In genomic region chr16:30166202-30166902, GRCh38 we compare ENCODE assay signal across 9 cellular contexts. TPM values are rescaled to one million over a fixed set of nuclear protein-coding genes. Genes with fewer than 3 reads are reported as not detected.
DNase-seq lines count a peak whose midpoint lies in the region; ATAC-seq lines count a peak whose summit lies in the region.
"Had no signal": no experiment of that assay in that cellular context is flagged by ENCODE, and none has a peak within 500 bp of the region (broad histone marks: within the 10 kb centered on the region; RNA-seq: fewer than 3 reads in every experiment).

No MANE protein-coding gene starts in this region.

- no peak overlapping the region for H3K4me3 Mint-ChIP-seq in activated T-cell treated with anti-CD3 and anti-CD28 coated beads, Interleukin-2, amount 50 U/mL, for 24 hours
- no peak overlapping the region for H3K4me3 Mint-ChIP-seq in activated T-helper 2 cell treated with anti-CD3 and anti-CD28 coated beads, Interferon-gamma antibody, Interleukin-2, Interleukin-4, amounts not matched to agents 10 μg/mL and 5 μg/mL and 100 μg/mL, durations not matched to agents 14 hours and 24 hours and 36 hours (ENCODE audit: low read depth)
- H3K4me3 Mint-ChIP-seq in stimulated activated naive B cell treated with anti-CD40 and anti-IgM and Interleukin-4, amounts not matched to agents 10 μg/mL and 1 μg/mL and 100 μg/mL, for 72 hours: peak overlapping the region in 1 of 2 donors; percentile 47
- H3K4me3 Mint-ChIP-seq: activated T-cell treated with anti-CD3 and anti-CD28 coated beads, Interleukin-2, amount 50 U/mL, for 4 hours had no signal

- H3K27ac ChIP-seq in KOPT-K1 (ENCODE audit: low read depth, low read length, poor library complexity, severe bottlenecking): peak overlapping the region; percentile 25

- DNase-seq in activated T-cell treated with anti-CD3 and anti-CD28 coated beads, Interleukin-2, amount 50 U/mL, for 24 hours: no peak
- no peak for DNase-seq in activated T-cell treated with anti-CD3 and anti-CD28 coated beads, Interleukin-2, amount 50 U/mL, for 48 hours
- no peak for DNase-seq in activated T-helper 2 cell treated with anti-CD3 and anti-CD28 coated beads, Interferon-gamma antibody, Interleukin-2, Interleukin-4, amounts not matched to agents 10 μg/mL and 5 μg/mL and 100 μg/mL, durations not matched to agents 14 hours and 24 hours and 36 hours (ENCODE audit: low spot score)
- DNase-seq in stimulated activated naive B cell treated with anti-CD40 and anti-IgM and Interleukin-4, amounts not matched to agents 10 μg/mL and 1 μg/mL and 100 μg/mL, for 72 hours: peak; percentile 42
- DNase-seq in NCI-H345 treated with DMSO at 0.1 percent for 48 hours (lab: John Stamatoyannopoulos, UW; ENCODE audit: unreplicated experiment) (no peak), NCI-H2107 (lab: John Stamatoyannopoulos, UW) (no peak), AG20443 (ENCODE audit: low spot score) (no peak)
- DNase-seq: activated T-cell treated with anti-CD3 and anti-CD28 coated beads, Interleukin-2, amount 50 U/mL, for 4 hours had no signal

- peak overlapping the region; percentile 48 for H3K27ac Mint-ChIP-seq in activated T-cell treated with anti-CD3 and anti-CD28 coated beads, Interleukin-2, amount 50 U/mL, for 24 hours
- H3K27ac Mint-ChIP-seq in activated T-helper 2 cell treated with anti-CD3 and anti-CD28 coated beads, Interferon-gamma antibody, Interleukin-2, Interleukin-4, amounts not matched to agents 10 μg/mL and 5 μg/mL and 100 μg/mL, durations not matched to agents 14 hours and 24 hours and 36 hours: peak overlapping the region; percentile 15
- H3K27ac Mint-ChIP-seq in stimulated activated naive B cell treated with anti-CD40 and anti-IgM and Interleukin-4, amounts not matched to agents 10 μg/mL and 1 μg/mL and 100 μg/mL, for 72 hours: peak overlapping the region; percentile 83

- no peaks in the 10 kb centered on the region for H3K36me3 ChIP-seq in KOPT-K1 (ENCODE audit: insufficient read depth, low read length)

- H3K9me3 ChIP-seq in KOPT-K1 (ENCODE audit: insufficient read depth, low read length, poor library complexity, severe bottlenecking): no peaks in the 10 kb centered on the region

- no peaks in the 10 kb centered on the region for H3K9me3 Mint-ChIP-seq in activated T-cell treated with anti-CD3 and anti-CD28 coated beads, Interleukin-2, amount 50 U/mL, for 24 hours
- no peaks in the 10 kb centered on the region for H3K9me3 Mint-ChIP-seq in activated T-helper 2 cell treated with anti-CD3 and anti-CD28 coated beads, Interferon-gamma antibody, Interleukin-2, Interleukin-4, amounts not matched to agents 10 μg/mL and 5 μg/mL and 100 μg/mL, durations not matched to agents 14 hours and 24 hours and 36 hours
- H3K9me3 Mint-ChIP-seq in stimulated activated naive B cell treated with anti-CD40 and anti-IgM and Interleukin-4, amounts not matched to agents 10 μg/mL and 1 μg/mL and 100 μg/mL, for 72 hours: peaks cover 3 to 6% of the 10 kb centered on the region in 2 donors
- H3K9me3 Mint-ChIP-seq: activated T-cell treated with anti-CD3 and anti-CD28 coated beads, Interleukin-2, amount 50 U/mL, for 4 hours had no signal

- H3K4me1 Mint-ChIP-seq in activated T-cell treated with anti-CD3 and anti-CD28 coated beads, Interleukin-2, amount 50 U/mL, for 24 hours (ENCODE audit: low read depth): peaks cover 23% of the 10 kb centered on the region
- H3K4me1 Mint-ChIP-seq in activated T-helper 2 cell treated with anti-CD3 and anti-CD28 coated beads, Interferon-gamma antibody, Interleukin-2, Interleukin-4, amounts not matched to agents 10 μg/mL and 5 μg/mL and 100 μg/mL, durations not matched to agents 14 hours and 24 hours and 36 hours (ENCODE audit: low read depth): peaks cover 20% of the 10 kb centered on the region
- peaks cover 19 to 31% of the 10 kb centered on the region in 2 donors for H3K4me1 Mint-ChIP-seq in stimulated activated naive B cell treated with anti-CD40 and anti-IgM and Interleukin-4, amounts not matched to agents 10 μg/mL and 1 μg/mL and 100 μg/mL, for 72 hours

- H3K36me3 Mint-ChIP-seq in activated T-cell treated with anti-CD3 and anti-CD28 coated beads, Interleukin-2, amount 50 U/mL, for 24 hours (ENCODE audit: low read depth): no peaks in the 10 kb centered on the region
- no peaks in the 10 kb centered on the region for H3K36me3 Mint-ChIP-seq in activated T-helper 2 cell treated with anti-CD3 and anti-CD28 coated beads, Interferon-gamma antibody, Interleukin-2, Interleukin-4, amounts not matched to agents 10 μg/mL and 5 μg/mL and 100 μg/mL, durations not matched to agents 14 hours and 24 hours and 36 hours (ENCODE audit: low read depth)
- no peaks in the 10 kb centered on the region for H3K36me3 Mint-ChIP-seq in stimulated activated naive B cell treated with anti-CD40 and anti-IgM and Interleukin-4, amounts not matched to agents 10 μg/mL and 1 μg/mL and 100 μg/mL, for 72 hours

- intact Hi-C loops in activated T-helper 2 cell treated with anti-CD3 and anti-CD28 coated beads, Interferon-gamma antibody, Interleukin-2, Interleukin-4, amounts not matched to agents 10 μg/mL and 5 μg/mL and 100 μg/mL, durations not matched to agents 14 hours and 24 hours and 36 hours (cut with micrococcal nuclease): no loop called here

- ATAC-seq in stimulated activated naive B cell treated with anti-CD40 and anti-IgM and Interleukin-4, amounts not matched to agents 10 μg/mL and 1 μg/mL and 100 μg/mL, for 72 hours (replicated peaks): peak; percentile 100
- ATAC-seq: activated T-cell treated with anti-CD3 and anti-CD28 coated beads, Interleukin-2, amount 50 U/mL, for 4 hours had no signal

- H3K27me3 Mint-ChIP-seq in activated T-cell treated with anti-CD3 and anti-CD28 coated beads, Interleukin-2, amount 50 U/mL, for 24 hours: no peaks in the 10 kb centered on the region
- H3K27me3 Mint-ChIP-seq in activated T-helper 2 cell treated with anti-CD3 and anti-CD28 coated beads, Interferon-gamma antibody, Interleukin-2, Interleukin-4, amounts not matched to agents 10 μg/mL and 5 μg/mL and 100 μg/mL, durations not matched to agents 14 hours and 24 hours and 36 hours (ENCODE audit: low read depth): no peaks in the 10 kb centered on the region
- H3K27me3 Mint-ChIP-seq in stimulated activated naive B cell treated with anti-CD40 and anti-IgM and Interleukin-4, amounts not matched to agents 10 μg/mL and 1 μg/mL and 100 μg/mL, for 72 hours: no peaks in the 10 kb centered on the region

RNA-seq across cellular contexts. Expression of gene CORO1A, which starts 17.1 kb away (rescaled TPM):
- total RNA-seq in activated T-helper 2 cell treated with anti-CD3 and anti-CD28 coated beads, Interferon-gamma antibody, Interleukin-2, Interleukin-4, amounts not matched to agents 10 μg/mL and 5 μg/mL and 100 μg/mL, durations not matched to agents 14 hours and 24 hours and 36 hours: 843 and 845 TPM in 2 replicates

RNA-seq across cellular contexts. Expression of gene BOLA2B, which starts 27.1 kb away (rescaled TPM):
- 225 and 245 TPM in 2 replicates for total RNA-seq in activated T-helper 2 cell treated with anti-CD3 and anti-CD28 coated beads, Interferon-gamma antibody, Interleukin-2, Interleukin-4, amounts not matched to agents 10 μg/mL and 5 μg/mL and 100 μg/mL, durations not matched to agents 14 hours and 24 hours and 36 hours

RNA-seq across cellular contexts. Expression of gene SLX1A, which starts 27.3 kb away (rescaled TPM):
- total RNA-seq in activated T-helper 2 cell treated with anti-CD3 and anti-CD28 coated beads, Interferon-gamma antibody, Interleukin-2, Interleukin-4, amounts not matched to agents 10 μg/mL and 5 μg/mL and 100 μg/mL, durations not matched to agents 14 hours and 24 hours and 36 hours: 58.4 and 65.3 TPM in 2 replicates

RNA-seq across cellular contexts. Expression of gene SULT1A3, which starts 32.7 kb away (rescaled TPM):
- 13.6 and 19.1 TPM in 2 replicates for total RNA-seq in activated T-helper 2 cell treated with anti-CD3 and anti-CD28 coated beads, Interferon-gamma antibody, Interleukin-2, Interleukin-4, amounts not matched to agents 10 μg/mL and 5 μg/mL and 100 μg/mL, durations not matched to agents 14 hours and 24 hours and 36 hours

RNA-seq across cellular contexts. Expression of gene MAPK3, which starts 43.3 kb away (rescaled TPM):
- total RNA-seq in activated T-helper 2 cell treated with anti-CD3 and anti-CD28 coated beads, Interferon-gamma antibody, Interleukin-2, Interleukin-4, amounts not matched to agents 10 μg/mL and 5 μg/mL and 100 μg/mL, durations not matched to agents 14 hours and 24 hours and 36 hours: 61.9 and 63.9 TPM in 2 replicates

Comparison
In these comparisons a context has a peak if more than half of its experiments do, and no peak if none do; other contexts are left out.
1. H3K27ac Mint-ChIP-seq: peak in every context shown above with its lines; median percentile 83 in stimulated activated naive B cell treated with anti-CD40 and anti-IgM and Interleukin-4, amounts not matched to agents 10 μg/mL and 1 μg/mL and 100 μg/mL, for 72 hours; 48 in activated T-cell treated with anti-CD3 and anti-CD28 coated beads, Interleukin-2, amount 50 U/mL, for 24 hours; 15 in activated T-helper 2 cell treated with anti-CD3 and anti-CD28 coated beads, Interferon-gamma antibody, Interleukin-2, Interleukin-4, amounts not matched to agents 10 μg/mL and 5 μg/mL and 100 μg/mL, durations not matched to agents 14 hours and 24 hours and 36 hours.